8 cellular contexts compared by ENCODE assay signal in genomic region chr2:60439219-60439974, GRCh38.
A peak's percentile ranks its signal among the peaks of the same experiment; 100 is the strongest.
DNase-seq lines count a peak whose midpoint lies in the region; ATAC-seq and TF ChIP-seq lines count a peak whose summit lies in the region.

No MANE protein-coding gene starts in this region.

- H3K9me3 Mint-ChIP-seq in activated CD4-positive, alpha-beta T cell treated with anti-CD3 and anti-CD28 coated beads for 36 hours (ENCODE audit: low read depth) = no peaks in the 10 kb centered on the region

- H3K27me3 Mint-ChIP-seq in activated CD4-positive, alpha-beta T cell treated with anti-CD3 and anti-CD28 coated beads for 36 hours = no peaks in the 10 kb centered on the region

- H3K4me3 Mint-ChIP-seq in activated CD4-positive, alpha-beta T cell treated with anti-CD3 and anti-CD28 coated beads for 36 hours = no peak overlapping the region

- H3K4me1 ChIP-seq in BE2C = no peaks in the 10 kb centered on the region

- TF ChIP-seq POLR2A in GM19193 (IDR thresholded peaks at IDR 0.05; ENCODE audit: extremely low read depth, insufficient read depth, insufficient read length) = peak; percentile 76

- intact Hi-C loops in activated CD4-positive, alpha-beta T cell treated with anti-CD3 and anti-CD28 coated beads for 36 hours (cut with DNase I, micrococcal nuclease) = no loop called here

- CTCF ChIA-PET in activated CD4-positive, alpha-beta T cell treated with anti-CD3 and anti-CD28 coated beads for 36 hours (lab: Charles Lee) = interaction anchor here (0.6 to 2.1 kb wide), 6 partner anchors 9 to 807 kb away, joined by 3 to 5 read pairs (median 4); no protein-coding TSS in a partner anchor

- H3K9me3 ChIP-seq in BE2C = no peaks in the 10 kb centered on the region

- TF ChIP-seq CTCF in BE2C (IDR thresholded peaks at IDR 0.05; ENCODE audit: low read depth, low read length) = peak; percentile 38

- no peaks in the 10 kb centered on the region for H3K4me1 Mint-ChIP-seq in activated CD4-positive, alpha-beta T cell treated with anti-CD3 and anti-CD28 coated beads for 36 hours

- H3K4me3 ChIP-seq in BE2C (ENCODE audit: low read depth, low read length) = no peak overlapping the region

- POLR2A ChIA-PET in activated CD4-positive, alpha-beta T cell treated with anti-CD3 and anti-CD28 coated beads for 36 hours (lab: Charles Lee) = no interaction called here

- H3K36me3 Mint-ChIP-seq in activated CD4-positive, alpha-beta T cell treated with anti-CD3 and anti-CD28 coated beads for 36 hours (ENCODE audit: low read depth) = no peaks in the 10 kb centered on the region

- no peak overlapping the region for H3K27ac Mint-ChIP-seq in activated CD4-positive, alpha-beta T cell treated with anti-CD3 and anti-CD28 coated beads for 36 hours

- H3K36me3 ChIP-seq in BE2C = no peaks in the 10 kb centered on the region

- H3K27me3 ChIP-seq in BE2C = no peaks in the 10 kb centered on the region

- peak; percentile 98 for ATAC-seq in HG03066 (IDR thresholded peaks at IDR 0.05; ENCODE audit: low read depth, unreplicated experiment)
- peak; percentile 67; the same call in 2 of the 3 replicates for ATAC-seq in SK-N-SH treated with all-trans-retinoic acid at 6 μM for 48 hours
- no peak for ATAC-seq in activated CD4-positive, alpha-beta T cell treated with anti-CD3 and anti-CD28 coated beads for 36 hours

- DNase-seq in BE2C = peak; percentile 26
- peak; percentile 73 for DNase-seq in islet precursor cell
- DNase-seq in amniotic stem cell (lab: John Stamatoyannopoulos, UW) = no peak
- DNase-seq in activated CD4-positive, alpha-beta T cell treated with anti-CD3 and anti-CD28 coated beads for 36 hours = no peak
- no peak for DNase-seq in NCI-H2107 treated with DMSO at 0.1 percent for 48 hours (lab: John Stamatoyannopoulos, UW; ENCODE audit: unreplicated experiment)

TF ChIP-seq in SK-N-SH treated with all-trans-retinoic acid at 6 μM for 48 hours, 23 proteins besides CTCF, POLR2A, EP300 and RAD21:
- TF ChIP-seq OSR1 (CRISPR knock-in tag; IDR thresholded peaks at IDR 0.05) (no peak), PATZ1 (CRISPR knock-in tag; IDR thresholded peaks at IDR 0.05; ENCODE audit: borderline replicate concordance) (no peak), ZNF565 (CRISPR knock-in tag; conservative IDR thresholded peaks at IDR 0.05; ENCODE audit: low read depth) (no peak), TSHZ2 (CRISPR knock-in tag; IDR thresholded peaks at IDR 0.05) (no peak), ZFP3 (CRISPR knock-in tag; IDR thresholded peaks at IDR 0.05) (no peak), ZNF8 (CRISPR knock-in tag; IDR thresholded peaks at IDR 0.05) (no peak), ESRRG (CRISPR knock-in tag; IDR thresholded peaks at IDR 0.05) (no peak), ISL1 (CRISPR knock-in tag; IDR thresholded peaks at IDR 0.05) (no peak), ARNTL (CRISPR knock-in tag; IDR thresholded peaks at IDR 0.05; ENCODE audit: borderline replicate concordance, low read depth) (no peak)

Comparison
In these comparisons a context has a peak if more than half of its experiments do, and no peak if none do; other contexts are left out.
1. DNase-seq: peak in BE2C (single experiment) and islet precursor cell (single experiment); none in amniotic stem cell (single experiment), activated CD4-positive, alpha-beta T cell treated with anti-CD3 and anti-CD28 coated beads for 36 hours (single experiment) and NCI-H2107 treated with DMSO at 0.1 percent for 48 hours (single experiment).